Comparison of ENCODE assay signal across 1 cellular context in genomic region chr9:96204853-96205252, GRCh38.
TF ChIP-seq lines count a peak whose summit lies in the region.

No MANE protein-coding gene starts in this region.

TF ChIP-seq in HepG2, 621 proteins besides CTCF, POLR2A, EP300 and RAD21 (continued from another document):
- TF ChIP-seq ARID5B (CRISPR knock-in tag; IDR thresholded peaks at IDR 0.05) (no peak), ZNF12 (CRISPR knock-in tag; IDR thresholded peaks at IDR 0.05) (peak; percentile 95), MAFK (conservative IDR thresholded peaks at IDR 0.05 in 1 of 2, IDR thresholded peaks at IDR 0.05 in 1 of 2; ENCODE audit: low read length in 2 of 2) (no peak)
